ENCODE assay signal across 27 cellular contexts in the genomic region with DNA sequence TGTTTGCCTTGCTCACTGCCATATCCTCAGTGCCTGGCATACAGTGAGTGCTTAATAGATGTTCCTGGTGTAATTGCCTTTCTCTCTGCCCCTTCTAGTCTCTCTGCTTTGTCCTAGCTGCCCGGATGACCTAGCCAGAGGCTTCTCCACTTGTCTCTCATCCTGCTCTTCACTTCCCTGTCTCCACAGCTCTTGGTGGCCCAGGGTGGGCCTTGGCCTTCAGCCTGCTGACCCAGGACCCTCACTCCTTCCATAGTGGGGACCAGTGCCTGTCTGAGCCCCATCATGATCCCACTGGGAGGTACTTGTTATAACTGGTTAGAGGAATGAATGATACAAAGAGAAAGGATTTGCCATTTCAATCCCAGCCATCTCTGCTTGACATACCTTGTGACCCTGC. TPM values are rescaled to one million over a fixed set of nuclear protein-coding genes. Genes with fewer than 3 reads are reported as not detected.
"Had no signal": no experiment of that assay in that cellular context is flagged by ENCODE, and none has a peak within 500 bp of the region (broad histone marks: within the 10 kb centered on the region; RNA-seq: fewer than 3 reads in every experiment).

No MANE protein-coding gene starts in this region.

- FAIRE-seq: RCC 7860 had no signal

- H3K4me3 ChIP-seq: adrenal gland, breast epithelium had no signal

- ATAC-seq: activated T-helper 17 cell treated with anti-CD3 and anti-CD28 coated beads, Interleukin-2, amount 50 U/mL, for 72 hours; PC-3; T-helper 17 cell had no signal

- H3K27ac ChIP-seq: adrenal gland, breast epithelium had no signal

- H3K9me3 ChIP-seq: adrenal gland, breast epithelium had no signal

- DNase-seq: activated B cell treated with CpG ODN at 0.5 μM for 24 hours; activated CD4-positive, alpha-beta T cell treated with anti-CD3 and anti-CD28 coated beads for 1 hour; activated CD4-positive, alpha-beta T cell treated with anti-CD3 and anti-CD28 coated beads, Interleukin-2, amount 10 ng/mL, durations not matched to agents 24 days and 14 days; activated CD4-positive, alpha-beta T cell treated with anti-CD3 and anti-CD28 coated beads, Interleukin-2, amount 50 U/mL, for 48 hours; activated CD8-positive, alpha-beta memory T cell treated with anti-CD3 and anti-CD28 coated beads for 24 hours; activated naive CD4-positive, alpha-beta T cell treated with anti-CD3 and anti-CD28 coated beads, Interleukin-2, amount 50 U/mL, for 16 hours; activated naive CD8-positive, alpha-beta T cell treated with anti-CD3 and anti-CD28 coated beads, Interleukin-2, amount 10 ng/mL, durations not matched to agents 7 days and 5 days; activated T-cell treated with anti-CD3 and anti-CD28 coated beads, Interleukin-2, amount 50 U/mL, for 48 hours; adrenal gland; anterior cingulate cortex; caudate nucleus; Kasumi-1; NCI-H1105 treated with DMSO at 0.1 percent for 48 hours; NCI-H1436 treated with DMSO at 0.1 percent for 48 hours; NCI-H187; NCI-H2081; NCI-H510A treated with DMSO at 0.1 percent for 48 hours; NCI-H69; NK-92 treated with Interleukin-12 subunit alpha and Interleukin-12 subunit beta, amount 100 ng/mL, for 24 hours; PC-3; SHP77 treated with DMSO at 0.1 percent for 48 hours; T-helper 17 cell; T-helper 9 cell had no signal

- H3K4me1 ChIP-seq: adrenal gland, breast epithelium had no signal

- H3K36me3 ChIP-seq: adrenal gland, breast epithelium had no signal

RNA-seq across cellular contexts. Expression of a gene that starts 55.9 kb away (rescaled TPM):
- total RNA-seq: PC-3, SK-MEL-5, T-helper 17 cell had no signal
